ENCODE assay signal across 28 cellular contexts in genomic region chr4:76800902-76801301, GRCh38.
DNase-seq lines count a peak whose midpoint lies in the region; ATAC-seq and TF ChIP-seq lines count a peak whose summit lies in the region.
"Had no signal": no experiment of that assay in that cellular context is flagged by ENCODE, and none has a peak within 500 bp of the region (broad histone marks: within the 10 kb centered on the region; RNA-seq: fewer than 3 reads in every experiment).

No MANE protein-coding gene starts in this region.

- peak overlapping the region in 1 of 2 experiments; percentile 66 for H3K18ac ChIP-seq in mesenchymal stem cell (ENCODE audit: low read depth in 1 of 2, low read length in 2 of 2)

- H4K91ac ChIP-seq in mesenchymal stem cell (ENCODE audit: low read length), result no peak overlapping the region

- 97% methylated on average over 4 of the region's 6 CpGs for WGBS in mesenchymal stem cell

- H3K27ac ChIP-seq in mesenchymal stem cell (ENCODE audit: low read length, poor library complexity, severe bottlenecking), result no peak overlapping the region
- no peak overlapping the region for H3K27ac ChIP-seq in colonic mucosa
- H3K27ac ChIP-seq: BLaER1, GM23248, HL-60, SK-N-MC had no signal

- H2AK5ac ChIP-seq in mesenchymal stem cell (ENCODE audit: low read length, severe bottlenecking), result no peak overlapping the region

- no peaks in the 10 kb centered on the region for H3K36me3 Mint-ChIP-seq in activated T-helper 1 cell treated with anti-CD3 and anti-CD28 coated beads, Interleukin-12 subunit alpha, Interleukin-12 subunit beta, Interleukin-2, Interleukin-4 antibody, amounts not matched to agents 30 ng/mL and 10 ng/mL and 1 ng/mL, durations not matched to agents 14 hours and 24 hours and 36 hours (ENCODE audit: low read depth)
- H3K36me3 Mint-ChIP-seq: brain; immature natural killer cell; stimulated activated naive B cell treated with anti-CD40 and anti-IgM and Interleukin-4, amounts not matched to agents 10 μg/mL and 1 μg/mL and 100 μg/mL, for 72 hours had no signal

- H3K14ac ChIP-seq in mesenchymal stem cell (ENCODE audit: low read length in 2 of 2), result no peak overlapping the region

- H3K36me3 ChIP-seq in mesenchymal stem cell (ENCODE audit: control insufficient read depth in 1 of 2, insufficient read depth in 2 of 2, low read depth in 1 of 2, low read length in 2 of 2) (no peaks in the 10 kb centered on the region), colonic mucosa (no peaks in the 10 kb centered on the region)
- H3K36me3 ChIP-seq: BLaER1, right lobe of liver had no signal

- no peak overlapping the region for H3K27ac Mint-ChIP-seq in activated T-helper 1 cell treated with anti-CD3 and anti-CD28 coated beads, Interleukin-12 subunit alpha, Interleukin-12 subunit beta, Interleukin-2, Interleukin-4 antibody, amounts not matched to agents 30 ng/mL and 10 ng/mL and 1 ng/mL, durations not matched to agents 14 hours and 24 hours and 36 hours
- H3K27ac Mint-ChIP-seq: activated naive CD4-positive, alpha-beta T cell treated with anti-CD3 and anti-CD28 coated beads for 36 hours; brain; immature natural killer cell; stimulated activated naive B cell treated with anti-CD40 and anti-IgM and Interleukin-4, amounts not matched to agents 10 μg/mL and 1 μg/mL and 100 μg/mL, for 72 hours had no signal

- no peaks in the 10 kb centered on the region for H3K27me3 ChIP-seq in mesenchymal stem cell (ENCODE audit: control insufficient read depth in 1 of 2, insufficient read depth in 1 of 2, low read length in 2 of 2)
- H3K27me3 ChIP-seq in colonic mucosa, result no peaks in the 10 kb centered on the region
- H3K27me3 ChIP-seq: BLaER1, right lobe of liver had no signal

- DNase-seq in GM13977 (ENCODE audit: low spot score), result peak; percentile 69
- no peak for DNase-seq in mesenchymal stem cell
- no peak for DNase-seq in colonic mucosa
- no peak for DNase-seq in activated effector memory CD4-positive, alpha-beta T cell treated with Interleukin-2 at 50 U/mL for 16 hours
- DNase-seq in activated T-helper 1 cell treated with anti-CD3 and anti-CD28 coated beads, Interleukin-12 subunit alpha, Interleukin-12 subunit beta, Interleukin-2, Interleukin-4 antibody, amounts not matched to agents 30 ng/mL and 10 ng/mL and 1 ng/mL, durations not matched to agents 14 hours and 24 hours and 36 hours (ENCODE audit: low spot score), result no peak
- DNase-seq: ACHN; activated CD4-positive, alpha-beta T cell treated with anti-CD3 and anti-CD28 coated beads for 48 hours; activated naive CD4-positive, alpha-beta T cell treated with anti-CD3 and anti-CD28 coated beads for 36 hours; activated T-cell treated with anti-CD3 and anti-CD28 coated beads, Interleukin-2, amount 50 U/mL, for 1 hour; GDM1; GM23248; immature natural killer cell; Karpas-422; left colon; mammary epithelial cell; NCI-H146; NCI-H446 treated with DMSO at 0.1 percent for 48 hours; OCI-M1; stimulated activated CD4-positive, alpha-beta T cell treated with anti-CD3 and anti-CD28 coated beads, Interleukin-4, amount 100 ng/mL, for 4 hours; stimulated activated naive B cell treated with anti-CD40 and anti-IgM and Interleukin-4, amounts not matched to agents 10 μg/mL and 1 μg/mL and 100 μg/mL, for 72 hours had no signal

- H4K8ac ChIP-seq in mesenchymal stem cell (ENCODE audit: low read length), result no peak overlapping the region

- no peak overlapping the region for H3K4me3 ChIP-seq in mesenchymal stem cell (ENCODE audit: insufficient read depth in 1 of 2, low read depth in 1 of 2, low read length in 2 of 2)
- no peak overlapping the region for H3K4me3 ChIP-seq in colonic mucosa
- H3K4me3 ChIP-seq: BLaER1, GM23248, right lobe of liver, SK-N-MC had no signal

- TF ChIP-seq CTCF in GM13977 (IDR thresholded peaks at IDR 0.05; ENCODE audit: extremely low read depth, insufficient read depth, missing control alignments), result no peak
- no peak for TF ChIP-seq CTCF in colonic mucosa (IDR thresholded peaks at IDR 0.05)

- peaks cover 16% of the 10 kb centered on the region for H3K4me1 ChIP-seq in mesenchymal stem cell (ENCODE audit: control insufficient read depth, insufficient read depth, low read depth, low read length)
- H3K4me1 ChIP-seq in colonic mucosa, result no peaks in the 10 kb centered on the region
- H3K4me1 ChIP-seq: right lobe of liver had no signal

- intact Hi-C loops in colonic mucosa (cut with DNase I), result no loop called here
- intact Hi-C loops in activated T-helper 1 cell treated with anti-CD3 and anti-CD28 coated beads, Interleukin-12 subunit alpha, Interleukin-12 subunit beta, Interleukin-2, Interleukin-4 antibody, amounts not matched to agents 30 ng/mL and 10 ng/mL and 1 ng/mL, durations not matched to agents 14 hours and 24 hours and 36 hours (cut with micrococcal nuclease), result no loop called here

- no peak overlapping the region for H2BK12ac ChIP-seq in mesenchymal stem cell (ENCODE audit: low read length in 2 of 2)

- H3K4me3 Mint-ChIP-seq in activated T-helper 1 cell treated with anti-CD3 and anti-CD28 coated beads, Interleukin-12 subunit alpha, Interleukin-12 subunit beta, Interleukin-2, Interleukin-4 antibody, amounts not matched to agents 30 ng/mL and 10 ng/mL and 1 ng/mL, durations not matched to agents 14 hours and 24 hours and 36 hours, result no peak overlapping the region
- H3K4me3 Mint-ChIP-seq: activated naive CD4-positive, alpha-beta T cell treated with anti-CD3 and anti-CD28 coated beads for 36 hours; immature natural killer cell; stimulated activated naive B cell treated with anti-CD40 and anti-IgM and Interleukin-4, amounts not matched to agents 10 μg/mL and 1 μg/mL and 100 μg/mL, for 72 hours had no signal

- H3K4me2 ChIP-seq in mesenchymal stem cell (ENCODE audit: low read length, poor library complexity, severe bottlenecking), result no peak overlapping the region
- H3K4me2 ChIP-seq: BLaER1 had no signal

- no peak overlapping the region for H2AFZ ChIP-seq in mesenchymal stem cell (ENCODE audit: low read depth, low read length)

- peak; percentile 72 for ATAC-seq in GM19455 (IDR thresholded peaks at IDR 0.05; ENCODE audit: unreplicated experiment)
- peak; percentile 63 for ATAC-seq in HG03045 (IDR thresholded peaks at IDR 0.05; ENCODE audit: unreplicated experiment)
- no peak for ATAC-seq in HG03571 (IDR thresholded peaks at IDR 0.05; ENCODE audit: unreplicated experiment)
- ATAC-seq: left colon; stimulated activated naive B cell treated with anti-CD40 and anti-IgM and Interleukin-4, amounts not matched to agents 10 μg/mL and 1 μg/mL and 100 μg/mL, for 72 hours had no signal

- no peak overlapping the region for H2BK15ac ChIP-seq in mesenchymal stem cell (ENCODE audit: low read depth, poor library complexity, severe bottlenecking)

- H2BK120ac ChIP-seq in mesenchymal stem cell (ENCODE audit: low read depth, low read length), result peak overlapping the region; percentile 98

- no peak overlapping the region for H3K4ac ChIP-seq in mesenchymal stem cell (ENCODE audit: low read depth in 1 of 2, low read length in 2 of 2)

- H3K4me1 Mint-ChIP-seq in activated T-helper 1 cell treated with anti-CD3 and anti-CD28 coated beads, Interleukin-12 subunit alpha, Interleukin-12 subunit beta, Interleukin-2, Interleukin-4 antibody, amounts not matched to agents 30 ng/mL and 10 ng/mL and 1 ng/mL, durations not matched to agents 14 hours and 24 hours and 36 hours (ENCODE audit: low read depth), result no peaks in the 10 kb centered on the region
- H3K4me1 Mint-ChIP-seq: immature natural killer cell; stimulated activated naive B cell treated with anti-CD40 and anti-IgM and Interleukin-4, amounts not matched to agents 10 μg/mL and 1 μg/mL and 100 μg/mL, for 72 hours had no signal

- H3K9me3 Mint-ChIP-seq in activated T-helper 1 cell treated with anti-CD3 and anti-CD28 coated beads, Interleukin-12 subunit alpha, Interleukin-12 subunit beta, Interleukin-2, Interleukin-4 antibody, amounts not matched to agents 30 ng/mL and 10 ng/mL and 1 ng/mL, durations not matched to agents 14 hours and 24 hours and 36 hours, result no peaks in the 10 kb centered on the region
- H3K9me3 Mint-ChIP-seq: activated naive CD4-positive, alpha-beta T cell treated with anti-CD3 and anti-CD28 coated beads for 36 hours had no signal

- no peak overlapping the region for H2BK5ac ChIP-seq in mesenchymal stem cell (ENCODE audit: low read depth, low read length, poor library complexity, severe bottlenecking)

- H3K79me1 ChIP-seq in mesenchymal stem cell (replicated peaks; ENCODE audit: low read length, poor library complexity, severe bottlenecking), result no peaks in the 10 kb centered on the region

- in situ Hi-C loops in GM13977 (cut with MboI; ENCODE audit: low pct_unique_long_range_greater_than_20kb, low sequenced_read_pairs, unreplicated experiment), result no loop called here

- no peak overlapping the region for H3K23ac ChIP-seq in mesenchymal stem cell (ENCODE audit: low read length in 2 of 2)

- H3K27me3 Mint-ChIP-seq in activated T-helper 1 cell treated with anti-CD3 and anti-CD28 coated beads, Interleukin-12 subunit alpha, Interleukin-12 subunit beta, Interleukin-2, Interleukin-4 antibody, amounts not matched to agents 30 ng/mL and 10 ng/mL and 1 ng/mL, durations not matched to agents 14 hours and 24 hours and 36 hours (ENCODE audit: insufficient read depth), result peaks cover 6% of the 10 kb centered on the region

- no peaks in the 10 kb centered on the region for H3K9me3 ChIP-seq in mesenchymal stem cell (ENCODE audit: control insufficient read depth, low read length)
- no peaks in the 10 kb centered on the region for H3K9me3 ChIP-seq in colonic mucosa
- H3K9me3 ChIP-seq: BLaER1, right lobe of liver had no signal

- no peak overlapping the region for H3K9ac ChIP-seq in mesenchymal stem cell (ENCODE audit: low read length)
- no peak overlapping the region for H3K9ac ChIP-seq in colonic mucosa (ENCODE audit: low read depth in 2 of 2, low read length in 2 of 2)
- H3K9ac ChIP-seq: BLaER1 had no signal
